ENCODE assay signal across 7 cellular contexts in genomic region chr6:136822051-136822378, GRCh38. TPM values are rescaled to one million over a fixed set of nuclear protein-coding genes. Genes with fewer than 3 reads are reported as not detected.
DNase-seq lines count a peak whose midpoint lies in the region; ATAC-seq and TF ChIP-seq lines count a peak whose summit lies in the region.

No MANE protein-coding gene starts in this region.

- H3K9ac ChIP-seq in SU-DHL-6 (ENCODE audit: low read length), result peak overlapping the region; percentile 68

- H4K20me1 ChIP-seq in SU-DHL-6 (ENCODE audit: low read depth, low read length), result no peaks in the 10 kb centered on the region

- H3K36me3 Mint-ChIP-seq in endothelial cell (ENCODE audit: low read depth, unreplicated experiment), result no peaks in the 10 kb centered on the region
- peaks cover 6% of the 10 kb centered on the region for H3K36me3 Mint-ChIP-seq in natural killer cell treated with Interleukin-12 subunit alpha and Interleukin-12 subunit beta and Interleukin-15 and Interleukin-18, amount 100 ng/mL, for 72 hours

- TF ChIP-seq POLR2A in uterus (IDR thresholded peaks at IDR 0.05), result no peak

- intact Hi-C loops in uterus (cut with DNase I; ENCODE audit: low total_unique reads), result no loop called here

- peak overlapping the region; percentile 73 for H3K27ac Mint-ChIP-seq in endothelial cell (ENCODE audit: unreplicated experiment)
- peak overlapping the region; percentile 86 to 94 for H3K27ac Mint-ChIP-seq in natural killer cell treated with Interleukin-12 subunit alpha and Interleukin-12 subunit beta and Interleukin-15 and Interleukin-18, amount 100 ng/mL, for 72 hours

- peak overlapping the region; percentile 98 for H2AFZ ChIP-seq in SU-DHL-6 (ENCODE audit: low read depth, low read length, severe bottlenecking)

- H3K27me3 ChIP-seq in SU-DHL-6 (ENCODE audit: low read length), result no peaks in the 10 kb centered on the region
- no peaks in the 10 kb centered on the region for H3K27me3 ChIP-seq in uterus

- DNase-seq in endothelial cell (ENCODE audit: low spot score) (peak; percentile 5), uterus (peak in 1 of 2 donors; percentile 23), HuH-7 (ENCODE audit: low spot score) (no peak)
- no peak for DNase-seq in natural killer cell treated with Interleukin-12 subunit alpha and Interleukin-12 subunit beta and Interleukin-15 and Interleukin-18, amount 100 ng/mL, for 72 hours (ENCODE audit: low spot score)

- peak overlapping the region; percentile 90 for H3K4me3 Mint-ChIP-seq in endothelial cell (ENCODE audit: unreplicated experiment)
- H3K4me3 Mint-ChIP-seq in natural killer cell treated with Interleukin-12 subunit alpha and Interleukin-12 subunit beta and Interleukin-15 and Interleukin-18, amount 100 ng/mL, for 72 hours, result peak overlapping the region; percentile 96

- TF ChIP-seq CTCF in SU-DHL-6 (IDR thresholded peaks at IDR 0.05; ENCODE audit: insufficient read depth, low read length, poor library complexity, severe bottlenecking) (no peak), endothelial cell (IDR thresholded peaks at IDR 0.05; ENCODE audit: unreplicated experiment) (no peak), uterus (IDR thresholded peaks at IDR 0.05) (no peak)

- H3K27me3 Mint-ChIP-seq in endothelial cell (ENCODE audit: unreplicated experiment), result peaks cover 2% of the 10 kb centered on the region
- H3K27me3 Mint-ChIP-seq in natural killer cell treated with Interleukin-12 subunit alpha and Interleukin-12 subunit beta and Interleukin-15 and Interleukin-18, amount 100 ng/mL, for 72 hours, result peaks cover 4 to 17% of the 10 kb centered on the region in 2 donors

- peak overlapping the region; percentile 87 for H3K4me2 ChIP-seq in SU-DHL-6 (ENCODE audit: low read depth, low read length, poor library complexity, severe bottlenecking)

- no peaks in the 10 kb centered on the region for H3K9me2 ChIP-seq in SU-DHL-6 (replicated peaks; ENCODE audit: insufficient read depth, low read length)

- ATAC-seq in GM18511 (IDR thresholded peaks at IDR 0.05; ENCODE audit: unreplicated experiment), result peak; percentile 5
- peak; percentile 14 for ATAC-seq in HG02623 (IDR thresholded peaks at IDR 0.05; ENCODE audit: unreplicated experiment)
- ATAC-seq in natural killer cell treated with Interleukin-12 subunit alpha and Interleukin-12 subunit beta and Interleukin-15 and Interleukin-18, amount 100 ng/mL, for 72 hours, result no peak

- H3K9me3 ChIP-seq in SU-DHL-6 (ENCODE audit: insufficient read depth, low read length) (no peaks in the 10 kb centered on the region), uterus (no peaks in the 10 kb centered on the region)

- H3K27ac ChIP-seq in SU-DHL-6 (ENCODE audit: low read depth, low read length) (no peak overlapping the region), uterus (peak overlapping the region; percentile 89 to 92)

- H3K4me1 Mint-ChIP-seq in endothelial cell (ENCODE audit: unreplicated experiment), result peaks cover 7% of the 10 kb centered on the region
- H3K4me1 Mint-ChIP-seq in natural killer cell treated with Interleukin-12 subunit alpha and Interleukin-12 subunit beta and Interleukin-15 and Interleukin-18, amount 100 ng/mL, for 72 hours (ENCODE audit: low read depth in 2 of 2), result peaks cover 8 to 16% of the 10 kb centered on the region in 2 donors

- no peaks in the 10 kb centered on the region for H3K9me3 Mint-ChIP-seq in endothelial cell (ENCODE audit: unreplicated experiment)
- no peaks in the 10 kb centered on the region for H3K9me3 Mint-ChIP-seq in natural killer cell treated with Interleukin-12 subunit alpha and Interleukin-12 subunit beta and Interleukin-15 and Interleukin-18, amount 100 ng/mL, for 72 hours

- peaks cover 0 to 5% of the 10 kb centered on the region in 2 donors for H3K4me1 ChIP-seq in uterus

- H3F3A ChIP-seq in SU-DHL-6 (ENCODE audit: insufficient read depth), result peaks cover 11% of the 10 kb centered on the region; the same call in 1 of the 2 replicates

- H3K36me3 ChIP-seq in SU-DHL-6 (ENCODE audit: low read length), result 0 out of 2 replicates have a peak, but pooled peaks cover 4% of the 10 kb centered on the region
- no peaks in the 10 kb centered on the region for H3K36me3 ChIP-seq in uterus

- peak overlapping the region; percentile 79 for H3K4me3 ChIP-seq in SU-DHL-6 (ENCODE audit: insufficient read depth, low read length, poor library complexity, severe bottlenecking)
- H3K4me3 ChIP-seq in uterus, result peak overlapping the region; percentile 49 to 90

- H3K79me2 ChIP-seq in SU-DHL-6 (ENCODE audit: insufficient read depth, low read length), result no peaks in the 10 kb centered on the region

RNA-seq across cellular contexts. Expression of gene PEX7, which starts 0.4 kb away (rescaled TPM):
- total RNA-seq in endothelial cell (ENCODE audit: unreplicated experiment), result 3.7 TPM
- total RNA-seq in natural killer cell treated with Interleukin-12 subunit alpha and Interleukin-12 subunit beta and Interleukin-15 and Interleukin-18, amount 100 ng/mL, for 72 hours, result 1 to 10 TPM; 4.2 to 5.9 TPM
- 10 to 100 TPM in 2 of 4 donors, 1 to 10 TPM in 1, not detected in 1; 9.0 to 21.5 (median 11.7) TPM for total RNA-seq in uterus

RNA-seq across cellular contexts. Expression of gene MAP3K5, which starts 29.7 kb away (rescaled TPM):
- total RNA-seq in endothelial cell (ENCODE audit: unreplicated experiment) (0.33 TPM), uterus (10 to 100 TPM in 2 of 4 donors, 1 to 10 TPM in 2; 9.5 to 67.1 (median 15.4) TPM)
- total RNA-seq in natural killer cell treated with Interleukin-12 subunit alpha and Interleukin-12 subunit beta and Interleukin-15 and Interleukin-18, amount 100 ng/mL, for 72 hours, result 10 to 100 TPM; 27.9 to 33.0 TPM

Comparison
In these comparisons a context has a peak if more than half of its experiments do, and no peak if none do; other contexts are left out.
1. ATAC-seq: peak in GM18511 (single experiment) and HG02623 (single experiment); none in natural killer cell treated with Interleukin-12 subunit alpha and Interleukin-12 subunit beta and Interleukin-15 and Interleukin-18, amount 100 ng/mL, for 72 hours (0 of 2).